ENCODE assay signal across 18 cellular contexts in the genomic region with DNA sequence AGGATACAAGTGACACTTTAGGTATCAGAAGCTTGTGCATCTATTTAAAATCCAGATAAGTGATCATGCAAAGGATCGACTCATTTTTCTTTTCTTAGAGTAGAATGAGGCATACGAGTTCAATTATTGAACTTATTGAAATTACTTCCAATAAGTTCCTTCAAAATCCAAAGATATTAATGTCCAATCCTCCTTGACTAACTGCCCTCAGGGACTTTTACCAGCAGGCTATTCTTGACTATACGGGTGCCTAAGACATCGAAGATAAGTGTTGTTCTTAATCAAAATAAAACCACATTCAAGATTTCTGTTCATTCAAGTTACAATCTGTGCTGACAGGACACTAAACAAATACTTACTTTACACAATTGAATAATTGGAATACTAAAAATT.
DNase-seq lines count a peak whose midpoint lies in the region; ATAC-seq and TF ChIP-seq lines count a peak whose summit lies in the region.
"Had no signal": no experiment of that assay in that cellular context is flagged by ENCODE, and none has a peak within 500 bp of the region (broad histone marks: within the 10 kb centered on the region; RNA-seq: fewer than 3 reads in every experiment).

No MANE protein-coding gene starts in this region.

- H3K27me3 Mint-ChIP-seq in activated T-cell treated with anti-CD3 and anti-CD28 coated beads, Interleukin-2, amount 50 U/mL, for 24 hours, result no peaks in the 10 kb centered on the region
- H3K27me3 Mint-ChIP-seq in activated naive CD8-positive, alpha-beta T cell treated with anti-CD3 and anti-CD28 coated beads for 36 hours, result no peaks in the 10 kb centered on the region

- H3K4me3 Mint-ChIP-seq in activated T-cell treated with anti-CD3 and anti-CD28 coated beads, Interleukin-2, amount 50 U/mL, for 24 hours, result peak overlapping the region; percentile 43
- H3K4me3 Mint-ChIP-seq in activated naive CD8-positive, alpha-beta T cell treated with anti-CD3 and anti-CD28 coated beads for 36 hours, result peak overlapping the region; percentile 30
- H3K4me3 Mint-ChIP-seq: WTC11 had no signal

- peak overlapping the region; percentile 91 for H3K27ac Mint-ChIP-seq in activated T-cell treated with anti-CD3 and anti-CD28 coated beads, Interleukin-2, amount 50 U/mL, for 24 hours
- peak overlapping the region; percentile 94 for H3K27ac Mint-ChIP-seq in activated naive CD8-positive, alpha-beta T cell treated with anti-CD3 and anti-CD28 coated beads for 36 hours
- H3K27ac Mint-ChIP-seq: WTC11 had no signal

- H3K27me3 ChIP-seq in Karpas-422 (ENCODE audit: low read length), result no peaks in the 10 kb centered on the region
- no peaks in the 10 kb centered on the region for H3K27me3 ChIP-seq in neutrophil
- H3K27me3 ChIP-seq: foreskin keratinocyte, right lobe of liver had no signal

- no peaks in the 10 kb centered on the region for H3K36me3 Mint-ChIP-seq in activated T-cell treated with anti-CD3 and anti-CD28 coated beads, Interleukin-2, amount 50 U/mL, for 24 hours (ENCODE audit: low read depth)
- peaks cover 1% of the 10 kb centered on the region for H3K36me3 Mint-ChIP-seq in activated naive CD8-positive, alpha-beta T cell treated with anti-CD3 and anti-CD28 coated beads for 36 hours
- H3K36me3 Mint-ChIP-seq: WTC11 had no signal

- no peaks in the 10 kb centered on the region for H3K9me2 ChIP-seq in Karpas-422 (replicated peaks; ENCODE audit: insufficient read depth, low read length)

- peak overlapping the region; percentile 36 for H3K4me2 ChIP-seq in Karpas-422 (ENCODE audit: low read depth, low read length, poor library complexity, severe bottlenecking)

- no peaks in the 10 kb centered on the region for H3K36me3 ChIP-seq in Karpas-422 (ENCODE audit: insufficient read depth, low read length)
- H3K36me3 ChIP-seq in neutrophil, result no peaks in the 10 kb centered on the region
- H3K36me3 ChIP-seq: right lobe of liver had no signal

- peaks cover 58% of the 10 kb centered on the region for H3K4me1 Mint-ChIP-seq in activated T-cell treated with anti-CD3 and anti-CD28 coated beads, Interleukin-2, amount 50 U/mL, for 24 hours (ENCODE audit: low read depth)
- peaks cover 45% of the 10 kb centered on the region for H3K4me1 Mint-ChIP-seq in activated naive CD8-positive, alpha-beta T cell treated with anti-CD3 and anti-CD28 coated beads for 36 hours
- H3K4me1 Mint-ChIP-seq: WTC11 had no signal

- peaks cover 22% of the 10 kb centered on the region for H4K20me1 ChIP-seq in Karpas-422 (ENCODE audit: insufficient read depth, low read depth, low read length)

- ATAC-seq in HG03280 (IDR thresholded peaks at IDR 0.05; ENCODE audit: unreplicated experiment), result no peak
- ATAC-seq: foreskin keratinocyte, left lobe of liver, WTC11 had no signal

- H3K27ac ChIP-seq in Karpas-422 (ENCODE audit: low read length), result no peak overlapping the region
- H3K27ac ChIP-seq in neutrophil, result peak overlapping the region; percentile 63
- H3K27ac ChIP-seq: foreskin keratinocyte, right lobe of liver had no signal

- H3K9me3 Mint-ChIP-seq in activated T-cell treated with anti-CD3 and anti-CD28 coated beads, Interleukin-2, amount 50 U/mL, for 24 hours, result peaks cover 3% of the 10 kb centered on the region
- peaks cover 8% of the 10 kb centered on the region for H3K9me3 Mint-ChIP-seq in activated naive CD8-positive, alpha-beta T cell treated with anti-CD3 and anti-CD28 coated beads for 36 hours
- H3K9me3 Mint-ChIP-seq: WTC11 had no signal

- no peak overlapping the region for H2AFZ ChIP-seq in Karpas-422 (ENCODE audit: low read length)

- H3K4me3 ChIP-seq in Karpas-422 (ENCODE audit: low read length), result no peak overlapping the region
- no peak overlapping the region for H3K4me3 ChIP-seq in neutrophil (ENCODE audit: low read depth in 1 of 2, low read length in 1 of 2)
- H3K4me3 ChIP-seq: mucosa of descending colon, right lobe of liver had no signal

- no peaks in the 10 kb centered on the region for H3K79me2 ChIP-seq in Karpas-422 (ENCODE audit: low read length)

- no peak for TF ChIP-seq CTCF in neutrophil (IDR thresholded peaks at IDR 0.05)

- peaks cover 32% of the 10 kb centered on the region for H3K4me1 ChIP-seq in Karpas-422 (ENCODE audit: low read length)
- H3K4me1 ChIP-seq in neutrophil (ENCODE audit: control insufficient read depth in 1 of 2, insufficient read depth in 1 of 2, low read depth in 1 of 2, low read length in 1 of 2), result peaks cover 60 to 62% of the 10 kb centered on the region in 2 experiments
- H3K4me1 ChIP-seq: foreskin keratinocyte, right lobe of liver had no signal

- DNase-seq in activated T-cell treated with anti-CD3 and anti-CD28 coated beads, Interleukin-2, amount 50 U/mL, for 24 hours, result no peak
- DNase-seq in activated T-cell treated with anti-CD3 and anti-CD28 coated beads, Interleukin-2, amount 50 U/mL, for 1 hour, result no peak
- DNase-seq in Karpas-422 (no peak), DMS153 treated with DMSO at 0.1 percent for 48 hours (lab: John Stamatoyannopoulos, UW; ENCODE audit: unreplicated experiment) (no peak), cerebellum (ENCODE audit: low spot score) (no peak)
- DNase-seq in activated naive CD8-positive, alpha-beta T cell treated with anti-CD3 and anti-CD28 coated beads for 36 hours, result no peak
- DNase-seq: ACHN, COR-L47, foreskin keratinocyte, HCEC 1CT, mucosa of descending colon, NCI-H226, right lobe of liver, SW 1271 had no signal

- no peak overlapping the region for H3K9ac ChIP-seq in Karpas-422 (ENCODE audit: low read length)

- H3K9me3 ChIP-seq in Karpas-422 (ENCODE audit: low read length) (no peaks in the 10 kb centered on the region), neutrophil (no peaks in the 10 kb centered on the region)
- H3K9me3 ChIP-seq: mucosa of descending colon, right lobe of liver had no signal
